Comparison of ENCODE assay signal across 23 cellular contexts in the genomic region with DNA sequence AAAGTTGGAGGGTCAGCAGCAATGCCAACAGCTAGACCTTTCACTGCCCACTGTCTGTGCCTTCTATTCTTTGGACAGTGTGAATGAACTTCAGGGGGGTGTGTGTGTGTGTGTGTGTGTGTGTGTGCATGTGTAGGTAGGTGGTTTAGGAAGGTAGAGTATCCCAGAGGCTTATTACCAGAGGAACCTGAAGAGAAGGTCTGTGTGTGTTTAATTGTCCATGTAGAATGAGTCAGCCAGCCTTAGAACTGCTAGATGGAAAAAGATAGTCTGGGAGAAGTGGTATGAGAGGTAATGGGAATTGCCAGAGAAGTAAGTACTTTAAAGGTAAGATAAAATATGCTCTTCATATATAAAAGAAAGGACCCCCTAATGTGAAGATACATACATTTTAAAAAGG.
"Had no signal": no experiment of that assay in that cellular context is flagged by ENCODE, and none has a peak within 500 bp of the region (broad histone marks: within the 10 kb centered on the region; RNA-seq: fewer than 3 reads in every experiment).

No MANE protein-coding gene starts in this region.

- H3K27me3 Mint-ChIP-seq: activated B cell treated with CpG ODN at 0.5 μM for 24 hours; activated CD8-positive, alpha-beta T cell treated with anti-CD3 and anti-CD28 coated beads for 36 hours; activated naive CD4-positive, alpha-beta T cell treated with anti-CD3 and anti-CD28 coated beads, Interleukin-2, amount 50 U/mL, for 24 hours; activated naive CD8-positive, alpha-beta T cell treated with anti-CD3 and anti-CD28 coated beads, Interleukin-2, amount 50 U/mL, for 24 hours; memory B cell; naive thymus-derived CD8-positive, alpha-beta T cell had no signal

- DNase-seq: activated B cell treated with CpG ODN at 0.5 μM for 24 hours; activated CD4-positive, alpha-beta T cell treated with anti-CD3 and anti-CD28 coated beads, Interleukin-2, amount 50 U/mL, for 1 hour; activated CD8-positive, alpha-beta T cell treated with anti-CD3 and anti-CD28 coated beads for 36 hours; activated naive CD8-positive, alpha-beta T cell treated with anti-CD3 and anti-CD28 coated beads, Interleukin-2, amount 50 U/mL, for 24 hours; activated T-cell treated with anti-CD3 and anti-CD28 coated beads, Interleukin-2, amount 50 U/mL, for 48 hours; cerebellar nuclear complex; cortex of kidney; esophagus squamous epithelium; foreskin melanocyte; left colon; naive thymus-derived CD8-positive, alpha-beta T cell; right lobe of liver; stimulated activated CD4-positive, alpha-beta T cell treated with anti-CD3 and anti-CD28 coated beads, Interleukin-2, amount 100 ng/mL, for 48 hours; stimulated activated naive CD4-positive, alpha-beta T cell treated with Interleukin-2 at 50 U/mL for 16 hours; T-helper 1 cell; testis; trophoblast cell had no signal

- H3K4me3 ChIP-seq: cardiac muscle cell, esophagus squamous epithelium, right lobe of liver, testis had no signal

- H3K4me3 Mint-ChIP-seq: activated B cell treated with CpG ODN at 0.5 μM for 24 hours; activated CD8-positive, alpha-beta T cell treated with anti-CD3 and anti-CD28 coated beads for 36 hours; activated naive CD4-positive, alpha-beta T cell treated with anti-CD3 and anti-CD28 coated beads, Interleukin-2, amount 50 U/mL, for 24 hours; activated naive CD8-positive, alpha-beta T cell treated with anti-CD3 and anti-CD28 coated beads, Interleukin-2, amount 50 U/mL, for 24 hours; brain; memory B cell; naive thymus-derived CD8-positive, alpha-beta T cell; T-helper 2 cell treated with Interferon-gamma antibody and Interleukin-4, amounts not matched to agents 5 μg/mL and 100 μg/mL, for 36 hours had no signal

- H3K4me1 Mint-ChIP-seq: activated B cell treated with CpG ODN at 0.5 μM for 24 hours; activated naive CD4-positive, alpha-beta T cell treated with anti-CD3 and anti-CD28 coated beads, Interleukin-2, amount 50 U/mL, for 24 hours; activated naive CD8-positive, alpha-beta T cell treated with anti-CD3 and anti-CD28 coated beads, Interleukin-2, amount 50 U/mL, for 24 hours; memory B cell; naive thymus-derived CD8-positive, alpha-beta T cell had no signal

- H3K9me3 Mint-ChIP-seq: activated B cell treated with CpG ODN at 0.5 μM for 24 hours; activated naive CD4-positive, alpha-beta T cell treated with anti-CD3 and anti-CD28 coated beads, Interleukin-2, amount 50 U/mL, for 24 hours; activated naive CD8-positive, alpha-beta T cell treated with anti-CD3 and anti-CD28 coated beads, Interleukin-2, amount 50 U/mL, for 24 hours; activated T-helper 2 cell treated with anti-CD3 and anti-CD28 coated beads, Interferon-gamma antibody, Interleukin-2, Interleukin-4, amounts not matched to agents 10 μg/mL and 5 μg/mL and 100 μg/mL, durations not matched to agents 14 hours and 24 hours and 36 hours; brain; memory B cell had no signal

- H3K36me3 Mint-ChIP-seq: activated naive CD4-positive, alpha-beta T cell treated with anti-CD3 and anti-CD28 coated beads, Interleukin-2, amount 50 U/mL, for 24 hours; brain; memory B cell; naive thymus-derived CD8-positive, alpha-beta T cell had no signal

- H3K27ac Mint-ChIP-seq: activated B cell treated with CpG ODN at 0.5 μM for 24 hours; activated CD8-positive, alpha-beta T cell treated with anti-CD3 and anti-CD28 coated beads for 36 hours; activated naive CD4-positive, alpha-beta T cell treated with anti-CD3 and anti-CD28 coated beads, Interleukin-2, amount 50 U/mL, for 24 hours; activated naive CD8-positive, alpha-beta T cell treated with anti-CD3 and anti-CD28 coated beads, Interleukin-2, amount 50 U/mL, for 24 hours; activated T-helper 2 cell treated with anti-CD3 and anti-CD28 coated beads, Interferon-gamma antibody, Interleukin-2, Interleukin-4, amounts not matched to agents 10 μg/mL and 5 μg/mL and 100 μg/mL, durations not matched to agents 14 hours and 24 hours and 36 hours; brain; memory B cell; naive thymus-derived CD8-positive, alpha-beta T cell; T-helper 2 cell treated with Interferon-gamma antibody and Interleukin-4, amounts not matched to agents 5 μg/mL and 100 μg/mL, for 36 hours had no signal
